13 cellular contexts compared by ENCODE assay signal in genomic region chr21:35011681-35012080, GRCh38. TPM values are rescaled to one million over a fixed set of nuclear protein-coding genes. Genes with fewer than 3 reads are reported as not detected.
DNase-seq lines count a peak whose midpoint lies in the region; ATAC-seq and TF ChIP-seq lines count a peak whose summit lies in the region.
"Had no signal": no experiment of that assay in that cellular context is flagged by ENCODE, and none has a peak within 500 bp of the region (broad histone marks: within the 10 kb centered on the region; RNA-seq: fewer than 3 reads in every experiment).

No MANE protein-coding gene starts in this region.

- H3K27me3 ChIP-seq in Loucy (ENCODE audit: insufficient read depth, low read length, poor library complexity, severe bottlenecking): no peaks in the 10 kb centered on the region
- H3K27me3 ChIP-seq in hepatocyte: no peaks in the 10 kb centered on the region
- H3K27me3 ChIP-seq in right cardiac atrium (ENCODE audit: control insufficient read depth, insufficient read depth): no peaks in the 10 kb centered on the region
- no peaks in the 10 kb centered on the region for H3K27me3 ChIP-seq in MM.1S (replicated peaks; ENCODE audit: insufficient read depth, low read length)

- peak overlapping the region; percentile 61 for H3K4me3 Mint-ChIP-seq in T-helper 17 cell

- H3K4me2 ChIP-seq in Loucy (ENCODE audit: low read depth, low read length, poor library complexity, severe bottlenecking) (peak overlapping the region; percentile 85), hepatocyte (peak overlapping the region; percentile 9), MM.1S (ENCODE audit: low read depth, low read length) (no peak overlapping the region)

- ATAC-seq in T-helper 17 cell: peak; percentile 49
- no peak for ATAC-seq in right cardiac atrium
- ATAC-seq in GM19023 (IDR thresholded peaks at IDR 0.05; ENCODE audit: unreplicated experiment): no peak

- H3K36me3 Mint-ChIP-seq in T-helper 17 cell (ENCODE audit: low read depth): peaks cover 3% of the 10 kb centered on the region

- H3K9me2 ChIP-seq in Loucy (replicated peaks; ENCODE audit: low read depth, low read length) (no peaks in the 10 kb centered on the region), hepatocyte (replicated peaks; ENCODE audit: insufficient read depth) (no peaks in the 10 kb centered on the region), MM.1S (replicated peaks; ENCODE audit: insufficient read depth, low read length) (no peaks in the 10 kb centered on the region)

- peak overlapping the region; percentile 73 for H3K27ac Mint-ChIP-seq in T-helper 17 cell
- H3K27ac Mint-ChIP-seq: progenitor cell of endocrine pancreas had no signal

- TF ChIP-seq CTCF in Loucy (conservative IDR thresholded peaks at IDR 0.05; ENCODE audit: low read length) (no peak), hepatocyte (IDR thresholded peaks at IDR 0.05; ENCODE audit: poor library complexity) (no peak), MM.1S (IDR thresholded peaks at IDR 0.05; ENCODE audit: low read length) (no peak)

- peaks cover 94% of the 10 kb centered on the region for H3K79me2 ChIP-seq in Loucy (ENCODE audit: insufficient read depth, low read length)
- H3K79me2 ChIP-seq in hepatocyte: no peaks in the 10 kb centered on the region
- no peaks in the 10 kb centered on the region for H3K79me2 ChIP-seq in MM.1S (ENCODE audit: low read length)

- no peak overlapping the region for H3K27ac ChIP-seq in hepatocyte
- no peak overlapping the region for H3K27ac ChIP-seq in right cardiac atrium (ENCODE audit: low read length)
- H3K27ac ChIP-seq in MM.1S (ENCODE audit: low read length): no peak overlapping the region

- H3K9me3 ChIP-seq in Loucy (ENCODE audit: insufficient read depth, low read depth, low read length): no peaks in the 10 kb centered on the region
- H3K9me3 ChIP-seq in T-helper 17 cell (ENCODE audit: control insufficient read depth, low read length, poor library complexity, severe bottlenecking): no peaks in the 10 kb centered on the region
- no peaks in the 10 kb centered on the region for H3K9me3 ChIP-seq in hepatocyte (ENCODE audit: low read depth)
- no peaks in the 10 kb centered on the region for H3K9me3 ChIP-seq in right cardiac atrium (ENCODE audit: control insufficient read depth, low read length)
- H3K9me3 ChIP-seq in MM.1S (replicated peaks; ENCODE audit: insufficient read depth, low read length): no peaks in the 10 kb centered on the region

- H2AFZ ChIP-seq in Loucy (ENCODE audit: low read length) (no peak overlapping the region), hepatocyte (no peak overlapping the region), MM.1S (ENCODE audit: low read length) (no peak overlapping the region)

- H3K4me3 ChIP-seq in Loucy (ENCODE audit: low read length, poor library complexity, severe bottlenecking) (peak overlapping the region; percentile 66), hepatocyte (no peak overlapping the region), right cardiac atrium (ENCODE audit: low read length) (no peak overlapping the region), MM.1S (ENCODE audit: low read length) (no peak overlapping the region)
- H3K4me3 ChIP-seq: lung had no signal

- H3K36me3 ChIP-seq in Loucy (ENCODE audit: insufficient read depth, low read length) (peaks cover 62% of the 10 kb centered on the region; the same call in 1 of the 2 replicates), hepatocyte (replicated peaks; ENCODE audit: insufficient read depth, low read depth) (no peaks in the 10 kb centered on the region), MM.1S (replicated peaks; ENCODE audit: insufficient read depth, low read length) (no peaks in the 10 kb centered on the region)

- intact Hi-C loops in posterior vena cava (cut with DNase I): no loop called here
- intact Hi-C loops in right cardiac atrium (cut with DNase I): no loop called here

- H3K9ac ChIP-seq in Loucy (ENCODE audit: low read depth, low read length, poor library complexity, severe bottlenecking) (peak overlapping the region; percentile 82), MM.1S (ENCODE audit: low read length) (no peak overlapping the region)

- peaks cover 13% of the 10 kb centered on the region for H4K20me1 ChIP-seq in Loucy (ENCODE audit: insufficient read depth, low read length, poor library complexity, severe bottlenecking)
- no peaks in the 10 kb centered on the region for H4K20me1 ChIP-seq in hepatocyte (ENCODE audit: insufficient read depth, poor library complexity, severe bottlenecking)
- H4K20me1 ChIP-seq in MM.1S (ENCODE audit: insufficient read depth, low read length): no peaks in the 10 kb centered on the region

- H3K4me1 Mint-ChIP-seq in T-helper 17 cell: peaks cover 70% of the 10 kb centered on the region

- H3K4me1 ChIP-seq in Loucy (ENCODE audit: insufficient read depth, low read length, poor library complexity, severe bottlenecking): peaks cover 97% of the 10 kb centered on the region
- peaks cover 6% of the 10 kb centered on the region for H3K4me1 ChIP-seq in hepatocyte (ENCODE audit: insufficient read depth)
- no peaks in the 10 kb centered on the region for H3K4me1 ChIP-seq in right cardiac atrium (ENCODE audit: control insufficient read depth, insufficient read depth, low read length)
- H3K4me1 ChIP-seq in MM.1S (ENCODE audit: low read length): no peaks in the 10 kb centered on the region

- 21% methylated on average over 3 of the region's 3 CpGs for WGBS in hepatocyte (ENCODE audit: low lambda C conversion rate, missing lambda C conversion rate)
- 52% methylated on average over 3 of the region's 3 CpGs for WGBS in right cardiac atrium

- H3F3A ChIP-seq in Loucy (ENCODE audit: low read depth) (peaks cover 23% of the 10 kb centered on the region), MM.1S (ENCODE audit: insufficient read depth, low read length) (no peaks in the 10 kb centered on the region)

- DNase-seq in DMS53 treated with DMSO at 0.1 percent for 48 hours (lab: John Stamatoyannopoulos, UW; ENCODE audit: unreplicated experiment): peak; percentile 66
- no peak for DNase-seq in T-helper 17 cell
- no peak for DNase-seq in hepatocyte (ENCODE audit: low spot score)
- DNase-seq in posterior vena cava (ENCODE audit: low spot score): no peak
- DNase-seq in right cardiac atrium: no peak
- DNase-seq in MM.1S: no peak
- DNase-seq: cortex of kidney, NCI-H345, trophoblast cell had no signal

- H3K27me3 Mint-ChIP-seq in T-helper 17 cell: no peaks in the 10 kb centered on the region

RNA-seq across cellular contexts. Expression of gene RUNX1, which starts 37.4 kb away (rescaled TPM):
- total RNA-seq in T-helper 17 cell (100 to 1,000 TPM in 1 of 2 donors, 10 to 100 TPM in 1; 97.0 to 110 TPM), hepatocyte (10.9 and 16.7 TPM in 2 replicates), posterior vena cava (10 to 100 TPM; 39.6 to 59.3 TPM), right cardiac atrium (10 to 100 TPM in 1 of 4 donors, 1 to 10 TPM in 3; 2.5 to 17.6 (median 5.0) TPM)
- polyA plus RNA-seq in hepatocyte (8.5 and 14.4 TPM in 2 replicates), right cardiac atrium (0.81 TPM)
